In the genomic region with DNA sequence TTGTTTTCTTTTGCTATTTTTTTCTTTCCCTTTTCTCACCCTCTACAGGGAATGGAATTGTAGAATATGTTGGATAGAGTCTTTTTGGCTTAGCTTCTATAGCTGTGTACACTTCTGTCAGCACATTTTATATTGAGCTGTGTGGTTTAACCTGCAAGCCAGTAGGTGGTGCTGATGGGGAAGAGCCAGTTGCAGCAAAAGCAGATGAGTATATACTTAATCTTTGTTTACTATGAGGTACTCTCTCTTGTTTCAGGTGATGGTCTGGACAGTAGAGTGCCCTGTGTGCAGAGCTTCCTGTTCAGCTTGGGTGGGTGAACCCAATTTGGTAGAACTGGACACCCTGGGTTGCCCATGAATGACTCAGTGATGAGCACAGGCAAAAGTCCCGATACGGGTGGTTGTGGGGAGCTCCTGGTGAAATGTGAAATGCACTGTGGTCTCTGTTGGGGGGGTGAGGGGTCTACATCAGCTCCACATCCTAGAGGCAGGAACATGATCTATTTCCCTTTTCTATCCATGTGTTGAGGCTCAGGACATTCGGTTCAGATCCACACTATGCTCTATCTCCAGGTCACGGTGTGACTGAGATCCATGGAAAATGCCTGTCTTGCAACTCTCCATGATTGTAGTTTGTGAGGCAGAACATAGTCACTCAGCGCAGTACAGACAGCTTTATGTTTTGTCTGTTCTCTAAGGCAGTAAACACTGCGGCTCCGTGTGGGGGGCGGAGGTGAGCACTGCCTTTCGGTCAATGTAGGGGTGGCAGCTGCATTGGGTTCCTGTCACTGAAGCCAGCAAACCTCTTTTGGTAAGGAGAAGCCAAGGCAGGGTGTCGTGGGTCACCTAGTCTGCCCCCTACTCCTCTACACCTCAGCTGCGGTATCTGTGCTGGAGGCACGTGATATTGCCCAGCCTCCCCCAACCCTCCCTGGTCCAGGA, we compare ENCODE assay signal across 9 cellular contexts.
DNase-seq lines count a peak whose midpoint lies in the region; ATAC-seq, FAIRE-seq and TF ChIP-seq lines count a peak whose summit lies in the region.
"Had no signal": no experiment of that assay in that cellular context is flagged by ENCODE, and none has a peak within 500 bp of the region (broad histone marks: within the 10 kb centered on the region; RNA-seq: fewer than 3 reads in every experiment).

No MANE protein-coding gene starts in this region.

- no peak overlapping the region for H2AFZ ChIP-seq in astrocyte (ENCODE audit: low read depth, low read length)

- H3K4me1 Mint-ChIP-seq in astrocyte (ENCODE audit: low read depth, unreplicated experiment), result no peaks in the 10 kb centered on the region

- H3K9me3 ChIP-seq in astrocyte (ENCODE audit: insufficient read depth, low read depth, low read length) (no peaks in the 10 kb centered on the region), right lobe of liver (no peaks in the 10 kb centered on the region), stomach (peaks cover 0 to 11% (median 5%) of the 10 kb centered on the region in 4 donors), prostate gland (no peaks in the 10 kb centered on the region)

- no peak for FAIRE-seq in astrocyte (lab: Jason Lieb, UNC)

- no peaks in the 10 kb centered on the region for H3K36me3 ChIP-seq in astrocyte (ENCODE audit: insufficient read depth, low read length)
- H3K36me3 ChIP-seq in right lobe of liver, result no peaks in the 10 kb centered on the region
- no peaks in the 10 kb centered on the region for H3K36me3 ChIP-seq in stomach
- H3K36me3 ChIP-seq in prostate gland, result no peaks in the 10 kb centered on the region

- intact Hi-C loops in right lobe of liver (cut with DNase I) (no loop called here), stomach (cut with DNase I; ENCODE audit: low total_unique reads) (no loop called here), prostate gland (cut with DNase I) (no loop called here)

- H3K27me3 ChIP-seq in astrocyte (ENCODE audit: insufficient read depth, low read length) (no peaks in the 10 kb centered on the region), right lobe of liver (no peaks in the 10 kb centered on the region), stomach (no peaks in the 10 kb centered on the region), prostate gland (replicated peaks; ENCODE audit: insufficient read depth) (no peaks in the 10 kb centered on the region)

- H3K36me3 Mint-ChIP-seq in astrocyte (ENCODE audit: low read depth, unreplicated experiment), result no peaks in the 10 kb centered on the region

- ATAC-seq in right lobe of liver, result peak in 3 of 4 donors; percentile 41 to 67 (median 47)

- peak; percentile 50 for TF ChIP-seq CTCF in astrocyte (IDR thresholded peaks at IDR 0.05; ENCODE audit: insufficient read depth, low read depth, low read length)
- peak in 3 of 4 donors; percentile 27 to 39 (median 33) for TF ChIP-seq CTCF in right lobe of liver (IDR thresholded peaks at IDR 0.05)
- TF ChIP-seq CTCF in stomach (IDR thresholded peaks at IDR 0.05), result no peak
- no peak for TF ChIP-seq CTCF in prostate gland (IDR thresholded peaks at IDR 0.05)

- no peak for TF ChIP-seq EP300 in Ishikawa (IDR thresholded peaks at IDR 0.05; ENCODE audit: borderline replicate concordance)
- TF ChIP-seq EP300 in stomach (IDR thresholded peaks at IDR 0.05), result no peak

- no peak overlapping the region for H3K4me2 ChIP-seq in astrocyte (ENCODE audit: low read length)

- peak; percentile 10 for DNase-seq in Daoy (ENCODE audit: low read depth)
- DNase-seq in astrocyte (ENCODE audit: low read depth), result peak; percentile 6
- no peak for DNase-seq in right lobe of liver
- no peak for DNase-seq in activated gamma-delta T cell treated with Interleukin-2 at 50 U/mL for 16 hours
- no peak for DNase-seq in stomach
- no peak for DNase-seq in stimulated activated CD4-positive, alpha-beta T cell treated with anti-CD3 and anti-CD28 coated beads, Interleukin-2, amount 100 ng/mL, for 24 hours
- no peak for DNase-seq in prostate gland (ENCODE audit: low spot score)

- no peaks in the 10 kb centered on the region for H4K20me1 ChIP-seq in astrocyte (ENCODE audit: insufficient read depth, low read length)

- TF ChIP-seq POLR2A in right lobe of liver (IDR thresholded peaks at IDR 0.05) (no peak), stomach (IDR thresholded peaks at IDR 0.05) (no peak), prostate gland (IDR thresholded peaks at IDR 0.05) (no peak)

- no peaks in the 10 kb centered on the region for H3K4me1 ChIP-seq in astrocyte (ENCODE audit: insufficient read depth, low read length)
- H3K4me1 ChIP-seq in right lobe of liver, result no peaks in the 10 kb centered on the region
- no peaks in the 10 kb centered on the region for H3K4me1 ChIP-seq in stomach
- no peaks in the 10 kb centered on the region for H3K4me1 ChIP-seq in prostate gland (replicated peaks)

- H3K27ac ChIP-seq in astrocyte (ENCODE audit: low read depth, low read length) (no peak overlapping the region), right lobe of liver (no peak overlapping the region), stomach (no peak overlapping the region), prostate gland (no peak overlapping the region)
- H3K27ac ChIP-seq: SK-N-MC had no signal

- no peak overlapping the region for H3K4me3 Mint-ChIP-seq in astrocyte (ENCODE audit: unreplicated experiment)

- no peak overlapping the region for H3K9ac ChIP-seq in astrocyte (ENCODE audit: low read length)

- H3K4me3 ChIP-seq in astrocyte (ENCODE audit: insufficient read depth, low read depth, low read length), result no peak overlapping the region
- no peak overlapping the region for H3K4me3 ChIP-seq in right lobe of liver
- no peak overlapping the region for H3K4me3 ChIP-seq in stomach
- no peak overlapping the region for H3K4me3 ChIP-seq in prostate gland
- H3K4me3 ChIP-seq: SK-N-MC had no signal

- no peaks in the 10 kb centered on the region for H3K79me2 ChIP-seq in astrocyte (ENCODE audit: insufficient read depth, low read length)

- H3K9me3 Mint-ChIP-seq in astrocyte (ENCODE audit: unreplicated experiment), result peaks cover 10% of the 10 kb centered on the region

- no peak overlapping the region for H3K27ac Mint-ChIP-seq in astrocyte (ENCODE audit: unreplicated experiment)

- no peaks in the 10 kb centered on the region for H3K27me3 Mint-ChIP-seq in astrocyte (ENCODE audit: low read depth, unreplicated experiment)

- TF ChIP-seq RAD21 in Ishikawa (IDR thresholded peaks at IDR 0.05; ENCODE audit: low read depth), result peak; percentile 23; the same call in 1 of the 2 replicates

- WGBS in right lobe of liver (ENCODE audit: insufficient coverage, low coverage, low lambda C conversion rate, missing lambda C conversion rate), result 87% methylated on average over 3 of the region's 12 CpGs
- WGBS in stomach, 5 donors, result 84 to 95% (median 89%) methylated on average over 12 of the region's 12 CpGs
- WGBS in prostate gland, result 92% methylated on average over 12 of the region's 12 CpGs

TF ChIP-seq in Ishikawa, 13 proteins besides CTCF, POLR2A, EP300 and RAD21:
- TF ChIP-seq, protein P1, sequence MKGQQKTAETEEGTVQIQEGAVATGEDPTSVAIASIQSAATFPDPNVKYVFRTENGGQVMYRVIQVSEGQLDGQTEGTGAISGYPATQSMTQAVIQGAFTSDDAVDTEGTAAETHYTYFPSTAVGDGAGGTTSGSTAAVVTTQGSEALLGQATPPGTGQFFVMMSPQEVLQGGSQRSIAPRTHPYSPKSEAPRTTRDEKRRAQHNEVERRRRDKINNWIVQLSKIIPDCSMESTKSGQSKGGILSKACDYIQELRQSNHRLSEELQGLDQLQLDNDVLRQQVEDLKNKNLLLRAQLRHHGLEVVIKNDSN (IDR thresholded peaks at IDR 0.05), result no peak
- TF ChIP-seq CREB1 (IDR thresholded peaks at IDR 0.05; ENCODE audit: low read depth) (no peak), NFIC (IDR thresholded peaks at IDR 0.05) (no peak), ZBTB7A (IDR thresholded peaks at IDR 0.05; ENCODE audit: low read depth) (no peak), FOXM1 (IDR thresholded peaks at IDR 0.05; ENCODE audit: borderline replicate concordance, low read depth) (no peak), TAF1 (IDR thresholded peaks at IDR 0.05; ENCODE audit: low read depth) (no peak)

Comparison
In these comparisons a context has a peak if more than half of its experiments do, and no peak if none do; other contexts are left out.
1. DNase-seq: peak in Daoy (single experiment) and astrocyte (single experiment); none in right lobe of liver (0 of 3), activated gamma-delta T cell treated with Interleukin-2 at 50 U/mL for 16 hours (single experiment), stomach (single experiment), stimulated activated CD4-positive, alpha-beta T cell treated with anti-CD3 and anti-CD28 coated beads, Interleukin-2, amount 100 ng/mL, for 24 hours (0 of 2) and prostate gland (single experiment).
2. CTCF ChIP-seq: peak in astrocyte (single experiment) and right lobe of liver (3 of 4); none in stomach (0 of 7) and prostate gland (0 of 4).